26 cellular contexts compared by ENCODE assay signal in the genomic region with DNA sequence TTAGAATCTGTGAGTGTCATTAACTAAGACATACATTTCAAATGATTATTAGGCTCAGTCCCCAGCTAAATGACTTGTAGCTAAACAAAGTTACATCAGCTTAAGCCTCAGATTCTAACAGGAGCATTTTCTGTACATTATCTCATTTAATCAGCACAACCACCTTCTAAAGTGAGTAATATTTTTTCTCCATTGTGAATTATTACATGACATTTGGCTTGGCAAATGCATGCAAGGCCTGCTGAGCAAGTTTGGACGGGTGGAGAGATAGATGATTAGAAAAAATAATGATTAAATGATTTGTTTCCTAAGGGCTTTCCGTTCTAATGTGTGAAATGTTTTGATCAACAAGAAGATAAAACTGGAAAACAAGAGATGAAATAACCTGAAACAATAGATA.
"Had no signal": no experiment of that assay in that cellular context is flagged by ENCODE, and none has a peak within 500 bp of the region (broad histone marks: within the 10 kb centered on the region; RNA-seq: fewer than 3 reads in every experiment).

No MANE protein-coding gene starts in this region.

- H3K9me3 Mint-ChIP-seq: activated CD4-positive, alpha-beta memory T cell treated with anti-CD3 and anti-CD28 coated beads for 36 hours; activated CD4-positive, alpha-beta T cell treated with anti-CD3 and anti-CD28 coated beads, Interleukin-2, amount 10 ng/mL, durations not matched to agents 24 days and 14 days; activated T-cell treated with anti-CD3 and anti-CD28 coated beads, Interleukin-2, amount 50 U/mL, for 24 hours; central memory CD8-positive, alpha-beta T cell; natural killer cell treated with Interleukin-12 subunit alpha and Interleukin-12 subunit beta and Interleukin-15 and Interleukin-18, amount 100 ng/mL, for 72 hours had no signal

- H3K9me3 ChIP-seq: heart right ventricle, left ventricle myocardium inferior, mucosa of descending colon, ovary, right lobe of liver, testis, transverse colon had no signal

- H3K27me3 Mint-ChIP-seq: activated CD4-positive, alpha-beta memory T cell treated with anti-CD3 and anti-CD28 coated beads for 36 hours; activated CD4-positive, alpha-beta T cell treated with anti-CD3 and anti-CD28 coated beads, Interleukin-2, amount 10 ng/mL, durations not matched to agents 24 days and 14 days; activated T-cell treated with anti-CD3 and anti-CD28 coated beads, Interleukin-2, amount 50 U/mL, for 24 hours; central memory CD8-positive, alpha-beta T cell; natural killer cell treated with Interleukin-12 subunit alpha and Interleukin-12 subunit beta and Interleukin-15 and Interleukin-18, amount 100 ng/mL, for 72 hours; progenitor cell of endocrine pancreas had no signal

- H3K36me3 Mint-ChIP-seq: activated CD4-positive, alpha-beta memory T cell treated with anti-CD3 and anti-CD28 coated beads for 36 hours had no signal

- H3K27ac Mint-ChIP-seq: activated CD4-positive, alpha-beta memory T cell treated with anti-CD3 and anti-CD28 coated beads for 36 hours; activated CD4-positive, alpha-beta T cell treated with anti-CD3 and anti-CD28 coated beads, Interleukin-2, amount 10 ng/mL, durations not matched to agents 24 days and 14 days; activated T-cell treated with anti-CD3 and anti-CD28 coated beads, Interleukin-2, amount 50 U/mL, for 24 hours; progenitor cell of endocrine pancreas had no signal

- H3K4me3 Mint-ChIP-seq: activated CD4-positive, alpha-beta memory T cell treated with anti-CD3 and anti-CD28 coated beads for 36 hours; activated CD4-positive, alpha-beta T cell treated with anti-CD3 and anti-CD28 coated beads, Interleukin-2, amount 10 ng/mL, durations not matched to agents 24 days and 14 days; activated T-cell treated with anti-CD3 and anti-CD28 coated beads, Interleukin-2, amount 50 U/mL, for 24 hours; central memory CD8-positive, alpha-beta T cell; natural killer cell treated with Interleukin-12 subunit alpha and Interleukin-12 subunit beta and Interleukin-15 and Interleukin-18, amount 100 ng/mL, for 72 hours had no signal

- H3K4me1 Mint-ChIP-seq: central memory CD8-positive, alpha-beta T cell had no signal

- H3K27me3 ChIP-seq: heart right ventricle, ovary, right lobe of liver, testis, transverse colon had no signal

- H3K27ac ChIP-seq: heart right ventricle, left ventricle myocardium inferior, ovary, right lobe of liver, testis, transverse colon had no signal

- DNase-seq: activated CD4-positive, alpha-beta memory T cell treated with anti-CD3 and anti-CD28 coated beads for 36 hours; activated CD4-positive, alpha-beta T cell treated with anti-CD3 and anti-CD28 coated beads, Interleukin-2, amount 10 ng/mL, durations not matched to agents 24 days and 14 days; activated CD4-positive, CD25-positive, alpha-beta regulatory T cell treated with anti-CD3 and anti-CD28 coated beads, Interleukin-2, amount 50 U/mL, for 72 hours; activated CD8-positive, alpha-beta memory T cell treated with anti-CD3 and anti-CD28 coated beads, Interleukin-2, amount 50 U/mL, for 48 hours; activated gamma-delta T cell treated with Interleukin-2 at 50 U/mL for 16 hours; activated naive CD4-positive, alpha-beta T cell treated with anti-CD3 and anti-CD28 coated beads, Interleukin-2, amount 50 U/mL, for 16 hours; activated T-cell treated with anti-CD3 and anti-CD28 coated beads, Interleukin-2, amount 50 U/mL, for 24 hours; amniotic stem cell; dermis blood vessel endothelial cell; effector CD4-positive, alpha-beta T cell; erythroblast; heart right ventricle; left ventricle myocardium inferior; mucosa of descending colon; ovary; right lobe of liver; stimulated activated CD4-positive, alpha-beta T cell treated with anti-CD3 and anti-CD28 coated beads, Interleukin-12 subunit alpha, Interleukin-12 subunit beta, amount 100 ng/mL, for 4 hours; stimulated activated CD4-positive, alpha-beta T cell treated with anti-CD3 and anti-CD28 coated beads, Interleukin-4, amount 100 ng/mL, for 1 hour; stimulated activated naive CD8-positive, alpha-beta T cell treated with anti-CD3 and anti-CD28 coated beads, Interleukin-15, Interleukin-2, amounts not matched to agents 100 U/mL and 50 U/mL, for 24 hours; T-helper 2 cell; testis; transverse colon had no signal

- H3K36me3 ChIP-seq: ovary, right lobe of liver, transverse colon had no signal

- H3K4me3 ChIP-seq: heart right ventricle, left ventricle myocardium inferior, lung, mucosa of descending colon, ovary, right lobe of liver, testis, transverse colon had no signal

- ATAC-seq: heart right ventricle; mucosa of descending colon; natural killer cell treated with Interleukin-12 subunit alpha and Interleukin-12 subunit beta and Interleukin-15 and Interleukin-18, amount 100 ng/mL, for 72 hours; right lobe of liver; stimulated activated naive CD8-positive, alpha-beta T cell treated with anti-CD3 and anti-CD28 coated beads, Interleukin-15, Interleukin-2, amounts not matched to agents 100 U/mL and 50 U/mL, for 24 hours had no signal

- H3K4me1 ChIP-seq: testis had no signal
